Comparison of ENCODE assay signal across 17 cellular contexts in genomic region chr15:89809787-89810148, GRCh38. TPM values are rescaled to one million over a fixed set of nuclear protein-coding genes. Genes with fewer than 3 reads are reported as not detected.
"Had no signal": no experiment of that assay in that cellular context is flagged by ENCODE, and none has a peak within 500 bp of the region (broad histone marks: within the 10 kb centered on the region; RNA-seq: fewer than 3 reads in every experiment).

No MANE protein-coding gene starts in this region.

- FAIRE-seq: endometrium, islet of Langerhans had no signal

- H3K4me3 ChIP-seq: dorsolateral prefrontal cortex, esophagus squamous epithelium, right atrium auricular region, SK-N-MC, smooth muscle cell had no signal

- H3K4me2 ChIP-seq: smooth muscle cell had no signal

- H3K27me3 ChIP-seq: foreskin keratinocyte had no signal

- H3K9me3 ChIP-seq: esophagus squamous epithelium, right atrium auricular region had no signal

- ATAC-seq: foreskin keratinocyte; left lobe of liver; stimulated activated effector memory CD8-positive, alpha-beta T cell treated with anti-CD3 and anti-CD28 coated beads, Interleukin-12 subunit alpha, Interleukin-12 subunit beta, amount 100 ng/mL, for 72 hours; WTC11 had no signal

- DNase-seq: activated CD4-positive, alpha-beta T cell treated with anti-CD3 and anti-CD28 coated beads, Interleukin-2, amount 50 U/mL, for 1 hour; amniotic stem cell; dorsolateral prefrontal cortex; esophagus squamous epithelium; foreskin keratinocyte; nephron progenitor cell; posterior cingulate gyrus; trophoblast cell had no signal

- H3K27ac ChIP-seq: dorsolateral prefrontal cortex, esophagus squamous epithelium, foreskin keratinocyte, right atrium auricular region, SK-N-MC had no signal

- H3K36me3 ChIP-seq: esophagus squamous epithelium, right atrium auricular region had no signal

RNA-seq across cellular contexts. Expression of gene ANPEP, which starts 4.9 kb away (rescaled TPM):
- total RNA-seq: activated CD8-positive, alpha-beta memory T cell treated with anti-CD3 and anti-CD28 coated beads for 36 hours had no signal

RNA-seq across cellular contexts. Expression of gene MESP2, which starts 33.6 kb away (rescaled TPM):
- total RNA-seq: activated CD8-positive, alpha-beta memory T cell treated with anti-CD3 and anti-CD28 coated beads for 36 hours; right atrium auricular region; smooth muscle cell had no signal

RNA-seq across cellular contexts. Expression of gene MESP1, which starts 58.7 kb away (rescaled TPM):
- total RNA-seq: smooth muscle cell had no signal
